ENCODE assay signal across 16 cellular contexts in genomic region chr17:21199311-21199710, GRCh38. TPM values are rescaled to one million over a fixed set of nuclear protein-coding genes. Genes with fewer than 3 reads are reported as not detected.
DNase-seq lines count a peak whose midpoint lies in the region; FAIRE-seq and TF ChIP-seq lines count a peak whose summit lies in the region.
"Had no signal": no experiment of that assay in that cellular context is flagged by ENCODE, and none has a peak within 500 bp of the region (broad histone marks: within the 10 kb centered on the region; RNA-seq: fewer than 3 reads in every experiment).

No MANE protein-coding gene starts in this region.

- H3K9me3 ChIP-seq in OCI-LY1 (ENCODE audit: low read length) (no peaks in the 10 kb centered on the region), endodermal cell (ENCODE audit: control insufficient read depth, low read length) (no peaks in the 10 kb centered on the region)
- H3K9me3 ChIP-seq: Peyer's patch, thyroid gland had no signal

- H2BK15ac ChIP-seq in mesendoderm (replicated peaks; ENCODE audit: low read depth): no peak overlapping the region

- no peak overlapping the region for H3K4ac ChIP-seq in mesendoderm (ENCODE audit: low read depth, low read length)

- no peaks in the 10 kb centered on the region for H3K9me3 Mint-ChIP-seq in endodermal cell

- H4K8ac ChIP-seq in mesendoderm (ENCODE audit: low read depth, low read length): no peak overlapping the region

- H3K36me3 ChIP-seq in OCI-LY1 (ENCODE audit: insufficient read depth, low read length) (peaks cover 27% of the 10 kb centered on the region), endodermal cell (ENCODE audit: control insufficient read depth, insufficient read depth, low read length) (peaks cover 44% of the 10 kb centered on the region), mesendoderm (ENCODE audit: control insufficient read depth, insufficient read depth, low read length) (peaks cover 5% of the 10 kb centered on the region)

- H3K4me2 ChIP-seq in OCI-LY1 (ENCODE audit: low read length): peak overlapping the region; percentile 62; the same call in 1 of the 2 replicates
- no peak overlapping the region for H3K4me2 ChIP-seq in mesendoderm (ENCODE audit: low read length)

- H2AFZ ChIP-seq in OCI-LY1 (ENCODE audit: low read length): no peak overlapping the region

- peak; percentile 88 for DNase-seq in D721Med (ENCODE audit: insufficient read length, low spot score)
- peak; percentile 69 for DNase-seq in endodermal cell
- DNase-seq in mesendoderm: peak; percentile 74
- no peak for DNase-seq in activated T-cell treated with anti-CD3 and anti-CD28 coated beads, Interleukin-2, amount 50 U/mL, for 48 hours
- no peak for DNase-seq in NCI-H2171 (lab: John Stamatoyannopoulos, UW)
- no peak for DNase-seq in NK-92 treated with Interleukin-12 subunit alpha and Interleukin-12 subunit beta, amount 100 ng/mL, for 24 hours (lab: John Stamatoyannopoulos, UW)
- no peak for DNase-seq in HCEC 1CT
- DNase-seq: activated CD8-positive, alpha-beta memory T cell treated with anti-CD3 and anti-CD28 coated beads, Interleukin-2, amount 50 U/mL, for 4 hours; AML-193; amygdala; GDM1; Peyer's patch; T-helper 9 cell; thyroid gland had no signal

- H3K27me3 ChIP-seq in OCI-LY1 (ENCODE audit: insufficient read depth, low read length): no peaks in the 10 kb centered on the region
- H3K27me3 ChIP-seq in endodermal cell (ENCODE audit: control insufficient read depth, insufficient read depth, low read length, poor library complexity, severe bottlenecking): no peaks in the 10 kb centered on the region
- no peaks in the 10 kb centered on the region for H3K27me3 ChIP-seq in mesendoderm (ENCODE audit: insufficient read depth, low read length, poor library complexity)
- H3K27me3 ChIP-seq: Peyer's patch, thyroid gland had no signal

- H3K4me1 Mint-ChIP-seq in endodermal cell: peaks cover 26% of the 10 kb centered on the region

- peaks cover 35% of the 10 kb centered on the region for H3K79me1 ChIP-seq in mesendoderm (ENCODE audit: low read length)

- H3K79me2 ChIP-seq in OCI-LY1 (ENCODE audit: insufficient read depth, low read length) (peaks cover 19% of the 10 kb centered on the region; the same call in 1 of the 2 replicates), mesendoderm (ENCODE audit: control insufficient read depth, insufficient read depth, low read length) (peaks cover 55% of the 10 kb centered on the region)

- TF ChIP-seq CTCF in D721Med (IDR thresholded peaks at IDR 0.05; ENCODE audit: insufficient read depth, missing control alignments) (no peak), OCI-LY1 (IDR thresholded peaks at IDR 0.05; ENCODE audit: low read length) (no peak), endodermal cell (conservative IDR thresholded peaks at IDR 0.05) (no peak)

- peaks cover 29% of the 10 kb centered on the region for H3K36me3 Mint-ChIP-seq in endodermal cell (ENCODE audit: low read depth)

- no peak overlapping the region for H3K18ac ChIP-seq in mesendoderm (ENCODE audit: low read length)

- no peak overlapping the region for H3K23ac ChIP-seq in mesendoderm (ENCODE audit: low read length)

- H3K4me3 ChIP-seq in OCI-LY1 (ENCODE audit: low read depth, low read length, poor library complexity, severe bottlenecking) (no peak overlapping the region), endodermal cell (ENCODE audit: low read length) (no peak overlapping the region), mesendoderm (ENCODE audit: low read length) (no peak overlapping the region)
- H3K4me3 ChIP-seq: Peyer's patch, thyroid gland had no signal

- H3K4me3 Mint-ChIP-seq in endodermal cell: no peak overlapping the region

- H4K5ac ChIP-seq in mesendoderm (ENCODE audit: low read length): no peak overlapping the region

- peak overlapping the region; percentile 89 for H3K27ac ChIP-seq in OCI-LY1 (ENCODE audit: low read depth, low read length, poor library complexity, severe bottlenecking)
- H3K27ac ChIP-seq in endodermal cell (ENCODE audit: low read depth, low read length): peak overlapping the region; percentile 53
- peak overlapping the region; percentile 13 for H3K27ac ChIP-seq in mesendoderm (ENCODE audit: low read depth, low read length)
- H3K27ac ChIP-seq: epithelial cell of prostate, Peyer's patch, thyroid gland had no signal

- no peaks in the 10 kb centered on the region for H3K27me3 Mint-ChIP-seq in endodermal cell (ENCODE audit: insufficient read depth)

- peak overlapping the region; percentile 70 for H3K27ac Mint-ChIP-seq in endodermal cell

- H3K9me2 ChIP-seq in OCI-LY1 (ENCODE audit: low read depth, low read length): no peaks in the 10 kb centered on the region

- H3F3A ChIP-seq in OCI-LY1 (ENCODE audit: insufficient read depth, low read length): no peaks in the 10 kb centered on the region

- 67 to 68% methylated on average over 6 to 9 of the region's 9 CpGs for WGBS in endodermal cell (ENCODE audit: insufficient coverage in 1 of 2, insufficient read length in 1 of 2), 2 experiments
- WGBS in mesendoderm (ENCODE audit: extremely low coverage, insufficient coverage, low lambda C conversion rate): no CpG with 5 or more reads among the region's 9 CpGs

- no peak overlapping the region for H2BK5ac ChIP-seq in mesendoderm (ENCODE audit: low read length)

- FAIRE-seq in D721Med (lab: Jason Lieb, UNC): no peak

- H3K4me1 ChIP-seq in OCI-LY1 (ENCODE audit: insufficient read depth, low read length, severe bottlenecking) (peaks cover 40% of the 10 kb centered on the region), endodermal cell (ENCODE audit: control insufficient read depth, insufficient read depth, low read length) (peaks cover 10% of the 10 kb centered on the region), mesendoderm (ENCODE audit: control insufficient read depth, low read depth, low read length) (peaks cover 3% of the 10 kb centered on the region)

- no peaks in the 10 kb centered on the region for H4K20me1 ChIP-seq in OCI-LY1 (ENCODE audit: insufficient read depth, low read length)

- no peak overlapping the region for H2BK120ac ChIP-seq in mesendoderm (ENCODE audit: low read depth, low read length)

- H2AK5ac ChIP-seq in mesendoderm (ENCODE audit: low read length): no peak overlapping the region

- H3K9ac ChIP-seq in OCI-LY1 (ENCODE audit: low read length) (peak overlapping the region; percentile 48; the same call in 1 of the 2 replicates), endodermal cell (ENCODE audit: extremely low read depth, low read length, poor library complexity, severe bottlenecking) (no peak overlapping the region), mesendoderm (ENCODE audit: low read length) (no peak overlapping the region)

- H3K56ac ChIP-seq in mesendoderm (ENCODE audit: low read length): no peak overlapping the region

RNA-seq across cellular contexts. Expression of gene TMEM11, which starts 14.7 kb away (rescaled TPM):
- total RNA-seq in endodermal cell: 10 to 100 TPM; 26.3 to 28.0 TPM
- polyA plus RNA-seq in endodermal cell (2013, experiment 1 of 2): 29.6 TPM
- 26.6 TPM for polyA plus RNA-seq in endodermal cell (2013, experiment 2 of 2)
- 46.0 TPM for polyA plus RNA-seq in mesendoderm (2013, experiment 1 of 2)
- polyA plus RNA-seq in mesendoderm (2013, experiment 2 of 2): 46.4 TPM

RNA-seq across cellular contexts. Expression of gene NATD1, which starts 53.9 kb away (rescaled TPM):
- 10 to 100 TPM; 12.2 to 17.2 TPM for total RNA-seq in endodermal cell
- polyA plus RNA-seq in endodermal cell (2013, experiment 1 of 2): 15.2 TPM
- polyA plus RNA-seq in endodermal cell (2013, experiment 2 of 2): 13.7 TPM
- polyA plus RNA-seq in mesendoderm (2013, experiment 1 of 2): 22.9 TPM
- polyA plus RNA-seq in mesendoderm (2013, experiment 2 of 2): 23.5 TPM

Comparison
In these comparisons a context has a peak if more than half of its experiments do, and no peak if none do; other contexts are left out.
1. DNase-seq: peak in D721Med (single experiment), endodermal cell (single experiment) and mesendoderm (single experiment); none in activated T-cell treated with anti-CD3 and anti-CD28 coated beads, Interleukin-2, amount 50 U/mL, for 48 hours (0 of 2), NCI-H2171 (single experiment), NK-92 treated with Interleukin-12 subunit alpha and Interleukin-12 subunit beta, amount 100 ng/mL, for 24 hours (single experiment) and HCEC 1CT (single experiment).
2. H3K27ac ChIP-seq: peak in every context shown above with its lines; median percentile 89 in OCI-LY1; 53 in endodermal cell; 13 in mesendoderm.